Comparison of ENCODE assay signal across 8 cellular contexts in the genomic region with DNA sequence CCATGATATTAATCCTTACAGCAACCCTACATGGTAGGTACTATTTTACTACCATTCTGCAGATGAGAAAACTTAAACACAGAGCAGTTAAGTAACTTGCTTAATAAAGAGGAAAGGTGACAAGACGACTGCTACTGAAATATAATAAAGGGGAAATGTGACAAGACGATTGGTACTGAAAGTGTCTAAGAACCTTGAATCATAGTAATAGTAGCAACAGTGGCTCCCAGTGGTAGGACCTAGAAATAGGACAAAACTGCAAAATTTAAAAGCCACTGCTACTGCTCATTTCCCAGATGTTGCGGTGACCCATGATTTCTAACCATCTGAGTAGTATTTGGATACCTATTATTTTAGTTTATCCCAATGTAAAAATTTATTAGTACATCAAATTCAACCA.
DNase-seq lines count a peak whose midpoint lies in the region; ATAC-seq and TF ChIP-seq lines count a peak whose summit lies in the region.

No MANE protein-coding gene starts in this region.

- no peak overlapping the region for H3K4me3 ChIP-seq in GM06990 (replicated peaks; ENCODE audit: low read depth, low read length)
- no peak overlapping the region for H3K4me3 ChIP-seq in fibroblast of villous mesenchyme (ENCODE audit: low read depth, low read length)

- no peaks in the 10 kb centered on the region for H3K36me3 ChIP-seq in GM06990 (ENCODE audit: control insufficient read depth, insufficient read depth, low read length)

- TF ChIP-seq CTCF in GM06990 (IDR thresholded peaks at IDR 0.05; ENCODE audit: insufficient read depth, low read length, poor library complexity, severe bottlenecking) (peak; percentile 54), fibroblast of villous mesenchyme (IDR thresholded peaks at IDR 0.05; ENCODE audit: insufficient read depth, low read depth, low read length) (no peak)

- peak; percentile 79 for ATAC-seq in GM21526 (IDR thresholded peaks at IDR 0.05; ENCODE audit: low FRiP score, unreplicated experiment)

- no peaks in the 10 kb centered on the region; the same call in 1 of the 2 replicates for H3K27me3 ChIP-seq in GM06990 (replicated peaks; ENCODE audit: control insufficient read depth, insufficient read depth, low read length)

- DNase-seq in GM06990 (ENCODE audit: extremely low read depth, insufficient read length) (no peak), LHCN-M2 (ENCODE audit: low read depth) (peak; percentile 10), fibroblast of villous mesenchyme (ENCODE audit: low read depth) (peak; percentile 12), NCI-H1436 (lab: John Stamatoyannopoulos, UW) (no peak), NCI-H128 (lab: John Stamatoyannopoulos, UW; ENCODE audit: unreplicated experiment) (no peak), NCI-H1436 treated with DMSO at 0.1 percent for 48 hours (lab: John Stamatoyannopoulos, UW) (no peak)
- DNase-seq in activated CD4-positive, alpha-beta T cell treated with anti-CD3 and anti-CD28 coated beads, Interleukin-2, amount 50 U/mL, for 4 hours, result no peak

Comparison
In these comparisons a context has a peak if more than half of its experiments do, and no peak if none do; other contexts are left out.
1. DNase-seq: peak in LHCN-M2 (single experiment) and fibroblast of villous mesenchyme (single experiment); none in GM06990 (single experiment), activated CD4-positive, alpha-beta T cell treated with anti-CD3 and anti-CD28 coated beads, Interleukin-2, amount 50 U/mL, for 4 hours (0 of 2), NCI-H1436 (single experiment), NCI-H128 (single experiment) and NCI-H1436 treated with DMSO at 0.1 percent for 48 hours (single experiment).